14 cellular contexts compared by ENCODE assay signal in genomic region chr12:115166698-115167315, GRCh38.
DNase-seq lines count a peak whose midpoint lies in the region; ATAC-seq and TF ChIP-seq lines count a peak whose summit lies in the region.
"Had no signal": no experiment of that assay in that cellular context is flagged by ENCODE, and none has a peak within 500 bp of the region (broad histone marks: within the 10 kb centered on the region; RNA-seq: fewer than 3 reads in every experiment).

No MANE protein-coding gene starts in this region.

- H3K4me3 ChIP-seq in left ventricle myocardium inferior (no peak overlapping the region), smooth muscle cell (no peak overlapping the region)

- WGBS in smooth muscle cell (ENCODE audit: low lambda C conversion rate) = 15% methylated on average over 5 of the region's 5 CpGs

- intact Hi-C loops in left ventricle myocardium inferior (cut with micrococcal nuclease) (no loop called here), left cardiac atrium (cut with DNase I) (no loop called here)

- H3K27ac ChIP-seq in left ventricle myocardium inferior (replicated peaks) = no peak overlapping the region
- no peak overlapping the region for H3K27ac ChIP-seq in VCaP
- no peak overlapping the region for H3K27ac ChIP-seq in foreskin keratinocyte
- H3K27ac ChIP-seq in smooth muscle cell (ENCODE audit: low read depth) = peak overlapping the region; percentile 32

- no peak for ATAC-seq in left cardiac atrium
- no peak for ATAC-seq in foreskin keratinocyte

- H3K27me3 ChIP-seq in left ventricle myocardium inferior (ENCODE audit: low read depth) (peaks cover 23% of the 10 kb centered on the region), foreskin keratinocyte (no peaks in the 10 kb centered on the region), smooth muscle cell (ENCODE audit: low read depth) (no peaks in the 10 kb centered on the region)

- H3K9ac ChIP-seq in smooth muscle cell (ENCODE audit: low read depth) = peak overlapping the region; percentile 1

- peaks cover 3% of the 10 kb centered on the region for H3F3A ChIP-seq in smooth muscle cell (ENCODE audit: low read depth)

- peak; percentile 50 for TF ChIP-seq CTCF in left ventricle myocardium inferior (IDR thresholded peaks at IDR 0.05; ENCODE audit: borderline replicate concordance)
- 0 out of 2 replicates have a peak, but pooled peaks have one; percentile 16 for TF ChIP-seq CTCF in VCaP (conservative IDR thresholded peaks at IDR 0.05)
- peak; percentile 35 for TF ChIP-seq CTCF in foreskin keratinocyte (conservative IDR thresholded peaks at IDR 0.05)
- TF ChIP-seq CTCF in smooth muscle cell (IDR thresholded peaks at IDR 0.05; ENCODE audit: borderline replicate concordance, insufficient read depth, poor library complexity, severe bottlenecking) = peak; percentile 24

- DNase-seq in left ventricle myocardium inferior (no peak), left cardiac atrium (no peak), foreskin keratinocyte (no peak), smooth muscle cell (lab: John Stamatoyannopoulos, UW; ENCODE audit: unreplicated experiment) (no peak), DMS 273 treated with DMSO at 0.1 percent for 48 hours (lab: John Stamatoyannopoulos, UW) (no peak), NCI-H1694 treated with DMSO at 0.1 percent for 48 hours (lab: John Stamatoyannopoulos, UW) (no peak)
- DNase-seq in stimulated activated naive CD4-positive, alpha-beta T cell treated with Interleukin-2 at 50 U/mL for 16 hours (lab: John Stamatoyannopoulos, UW) = no peak
- DNase-seq: ACHN; activated naive CD8-positive, alpha-beta T cell treated with anti-CD3 and anti-CD28 coated beads, Interleukin-2, amount 10 ng/mL, durations not matched to agents 7 days and 5 days; DND-41; naive B cell; NCI-H2081 treated with DMSO at 0.1 percent for 48 hours; stimulated activated CD8-positive, alpha-beta memory T cell treated with anti-CD3 and anti-CD28 coated beads, Interleukin-4, amount 100 ng/mL, for 48 hours had no signal

- H3K9me3 ChIP-seq in left ventricle myocardium inferior (replicated peaks) = no peaks in the 10 kb centered on the region
- no peaks in the 10 kb centered on the region for H3K9me3 ChIP-seq in smooth muscle cell (replicated peaks; ENCODE audit: low read depth)

- H3K4me2 ChIP-seq in smooth muscle cell = peak overlapping the region; percentile 72

- H3K4me1 ChIP-seq in left ventricle myocardium inferior (no peaks in the 10 kb centered on the region), foreskin keratinocyte (no peaks in the 10 kb centered on the region), smooth muscle cell (ENCODE audit: low read depth) (peaks cover 9% of the 10 kb centered on the region)

- H4K20me1 ChIP-seq in smooth muscle cell (ENCODE audit: low read depth) = no peaks in the 10 kb centered on the region

- H3K79me2 ChIP-seq in smooth muscle cell (ENCODE audit: low read depth) = no peaks in the 10 kb centered on the region

- no peak overlapping the region for H2AFZ ChIP-seq in smooth muscle cell (ENCODE audit: low read depth)

- no peaks in the 10 kb centered on the region for H3K36me3 ChIP-seq in left ventricle myocardium inferior
- no peaks in the 10 kb centered on the region for H3K36me3 ChIP-seq in smooth muscle cell (ENCODE audit: low read depth)
